In the genomic region with DNA sequence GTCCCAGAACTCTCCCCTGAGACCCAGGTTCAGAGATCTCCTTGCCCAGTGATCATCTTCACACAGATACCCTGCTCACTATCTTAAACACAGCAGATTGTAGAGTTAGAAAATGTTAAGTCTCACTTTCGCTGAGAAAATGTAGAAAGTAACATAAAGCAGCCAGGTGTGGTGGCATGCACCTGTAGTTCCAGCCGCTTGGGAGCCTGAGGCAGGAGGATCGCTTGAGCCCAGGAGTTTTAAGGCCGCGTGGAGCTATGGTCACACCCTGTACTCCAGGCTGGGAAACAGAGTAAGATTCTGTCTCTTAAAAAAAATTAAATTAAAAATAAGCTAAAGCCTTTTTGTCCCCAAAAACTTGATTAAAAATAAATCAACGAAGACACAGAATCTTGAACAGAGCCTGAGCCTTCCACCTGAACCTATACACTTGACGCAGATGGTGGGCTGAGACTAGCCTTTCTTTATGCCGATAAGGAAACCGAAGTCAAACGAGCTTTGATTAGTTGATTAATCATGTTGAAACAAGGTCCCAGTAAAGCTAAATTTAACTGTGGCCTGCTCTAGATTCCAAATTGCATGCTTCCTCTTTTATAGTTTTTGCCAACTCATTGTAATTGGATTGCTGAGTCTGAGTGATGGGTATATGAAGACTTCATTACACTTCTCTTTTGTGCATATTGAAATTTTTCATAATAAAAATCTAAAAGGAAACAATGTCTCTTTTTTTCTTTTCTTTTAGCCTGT, we compare ENCODE assay signal across 10 cellular contexts. TPM values are rescaled to one million over a fixed set of nuclear protein-coding genes. Genes with fewer than 3 reads are reported as not detected.
DNase-seq lines count a peak whose midpoint lies in the region; ATAC-seq and TF ChIP-seq lines count a peak whose summit lies in the region.
"Had no signal": no experiment of that assay in that cellular context is flagged by ENCODE, and none has a peak within 500 bp of the region (broad histone marks: within the 10 kb centered on the region; RNA-seq: fewer than 3 reads in every experiment).

No MANE protein-coding gene starts in this region.

- H3K27me3 ChIP-seq in breast epithelium (no peaks in the 10 kb centered on the region), dorsolateral prefrontal cortex (no peaks in the 10 kb centered on the region)

- TF ChIP-seq POLR2A in breast epithelium (IDR thresholded peaks at IDR 0.05): no peak

- intact Hi-C loops in breast epithelium (cut with DNase I; ENCODE audit: low total_unique reads) (no loop called here), dorsolateral prefrontal cortex (cut with DNase I) (no loop called here)

- no peaks in the 10 kb centered on the region for H3K36me3 ChIP-seq in breast epithelium

- peak; percentile 94 for DNase-seq in MV-4-11 (lab: John Stamatoyannopoulos, UW)
- DNase-seq in mesothelial cell of epicardium (ENCODE audit: low spot score in 2 of 2, unreplicated experiment in 2 of 2): no peak
- DNase-seq in breast epithelium (ENCODE audit: low spot score in 2 of 2): no peak
- no peak for DNase-seq in cortex of kidney (lab: John Stamatoyannopoulos, UW)
- DNase-seq in activated T-cell treated with anti-CD3 and anti-CD28 coated beads, Interleukin-2, amount 50 U/mL, for 4 hours: no peak
- DNase-seq in dorsolateral prefrontal cortex: no peak
- DNase-seq: NCI-H2029; stimulated activated CD4-positive, alpha-beta T cell treated with anti-CD3 and anti-CD28 coated beads, Interleukin-2, amount 100 ng/mL, for 24 hours had no signal

- peak; percentile 25 for ATAC-seq in GM18909 (IDR thresholded peaks at IDR 0.05; ENCODE audit: poor library complexity, unreplicated experiment)
- peak; percentile 22 for ATAC-seq in HG02759 (IDR thresholded peaks at IDR 0.05; ENCODE audit: unreplicated experiment)
- no peak for ATAC-seq in activated T-cell treated with anti-CD3 and anti-CD28 coated beads, Interleukin-2, amount 50 U/mL, for 4 hours

- H3K36me3 Mint-ChIP-seq in mesothelial cell of epicardium: peaks cover 4% of the 10 kb centered on the region
- H3K36me3 Mint-ChIP-seq in activated T-cell treated with anti-CD3 and anti-CD28 coated beads, Interleukin-2, amount 50 U/mL, for 4 hours (ENCODE audit: insufficient read depth): no peaks in the 10 kb centered on the region

- H3K4me1 ChIP-seq in breast epithelium: no peaks in the 10 kb centered on the region

- H3K27me3 Mint-ChIP-seq in mesothelial cell of epicardium (ENCODE audit: low read depth): no peaks in the 10 kb centered on the region
- peaks cover 2% of the 10 kb centered on the region for H3K27me3 Mint-ChIP-seq in activated T-cell treated with anti-CD3 and anti-CD28 coated beads, Interleukin-2, amount 50 U/mL, for 4 hours (ENCODE audit: low read depth)

- H3K4me3 Mint-ChIP-seq in mesothelial cell of epicardium: no peak overlapping the region
- no peak overlapping the region for H3K4me3 Mint-ChIP-seq in activated T-cell treated with anti-CD3 and anti-CD28 coated beads, Interleukin-2, amount 50 U/mL, for 4 hours

- H3K27ac Mint-ChIP-seq in mesothelial cell of epicardium: peak overlapping the region; percentile 2

- H3K4me1 Mint-ChIP-seq in mesothelial cell of epicardium: peaks cover 21% of the 10 kb centered on the region
- peaks cover 17% of the 10 kb centered on the region for H3K4me1 Mint-ChIP-seq in activated T-cell treated with anti-CD3 and anti-CD28 coated beads, Interleukin-2, amount 50 U/mL, for 4 hours (ENCODE audit: low read depth)

- H3K27ac ChIP-seq in breast epithelium (no peak overlapping the region), dorsolateral prefrontal cortex (no peak overlapping the region)

- H3K9me3 ChIP-seq in breast epithelium: no peaks in the 10 kb centered on the region

- no peak for TF ChIP-seq CTCF in mesothelial cell of epicardium (IDR thresholded peaks at IDR 0.05; ENCODE audit: unreplicated experiment)
- TF ChIP-seq CTCF in breast epithelium (IDR thresholded peaks at IDR 0.05): no peak
- TF ChIP-seq CTCF in dorsolateral prefrontal cortex (IDR thresholded peaks at IDR 0.05 in 54 of 56, conservative IDR thresholded peaks at IDR 0.05 in 2 of 56; ENCODE audit: low read depth in 1 of 56, partially characterized antibody in 56 of 56): no peak

- peaks cover 6% of the 10 kb centered on the region for H3K9me3 Mint-ChIP-seq in mesothelial cell of epicardium
- H3K9me3 Mint-ChIP-seq in activated T-cell treated with anti-CD3 and anti-CD28 coated beads, Interleukin-2, amount 50 U/mL, for 4 hours: no peaks in the 10 kb centered on the region

- H3K4me3 ChIP-seq in breast epithelium: no peak overlapping the region
- no peak overlapping the region for H3K4me3 ChIP-seq in dorsolateral prefrontal cortex

RNA-seq across cellular contexts. Expression of a gene that starts 31.3 kb away (rescaled TPM):
- 11.2 to 13.4 TPM (median 12.9 TPM) in 3 replicates for total RNA-seq in mesothelial cell of epicardium
- 1 to 10 TPM in 2 of 3 donors, under 1 TPM in 1; 0.33 to 7.4 (median 2.2) TPM for total RNA-seq in breast epithelium
- 10 to 100 TPM; 21.4 to 25.6 (median 23.5) TPM for total RNA-seq in activated T-cell treated with anti-CD3 and anti-CD28 coated beads, Interleukin-2, amount 50 U/mL, for 4 hours
- 10 to 100 TPM in 3 of 120 experiments, 1 to 10 TPM in 117; 1.9 to 12.9 (median 5.7) TPM for total RNA-seq in dorsolateral prefrontal cortex

Comparison
In these comparisons a context has a peak if more than half of its experiments do, and no peak if none do; other contexts are left out.
1. ATAC-seq: peak in GM18909 (single experiment) and HG02759 (single experiment); none in activated T-cell treated with anti-CD3 and anti-CD28 coated beads, Interleukin-2, amount 50 U/mL, for 4 hours (0 of 2).